ENCODE assay signal across 8 cellular contexts in genomic region chr2:96739051-96739632, GRCh38. TPM values are rescaled to one million over a fixed set of nuclear protein-coding genes. Genes with fewer than 3 reads are reported as not detected.
DNase-seq lines count a peak whose midpoint lies in the region; ATAC-seq, FAIRE-seq and TF ChIP-seq lines count a peak whose summit lies in the region.

No MANE protein-coding gene starts in this region.

- H3K9me3 ChIP-seq in Caco-2 (no peaks in the 10 kb centered on the region), PC-9 (ENCODE audit: insufficient read depth, low read depth) (no peaks in the 10 kb centered on the region), pancreas (no peaks in the 10 kb centered on the region)

- WGBS in pancreas, 2 donors, result 2 to 9% methylated on average over 4 of the region's 4 CpGs

- BruUV-seq in Caco-2 (replicated peaks; lab: Mats Ljungman, UMichigan), result TSS peak; percentile 73
- BruUV-seq in PC-9 (replicated peaks; lab: Mats Ljungman, UMichigan), result no TSS peak

- intact Hi-C loops in Caco-2 (cut with micrococcal nuclease; ENCODE audit: unreplicated experiment) (no loop called here), PC-9 (cut with micrococcal nuclease; ENCODE audit: unreplicated experiment) (no loop called here), pancreas (cut with DNase I) (no loop called here)

- H3K4me3 ChIP-seq in Caco-2 (ENCODE audit: low read depth, low read length) (peak overlapping the region; percentile 81), PC-9 (peak overlapping the region; percentile 77), pancreas (peak overlapping the region; percentile 56 to 76 (median 70))

- H3K36me3 Mint-ChIP-seq in Caco-2 (ENCODE audit: insufficient read depth, unreplicated experiment), result peaks cover 27% of the 10 kb centered on the region

- no peaks in the 10 kb centered on the region for H3K27me3 Mint-ChIP-seq in Caco-2 (ENCODE audit: insufficient read depth, unreplicated experiment)

- peaks cover 15% of the 10 kb centered on the region for H3K4me1 Mint-ChIP-seq in Caco-2 (ENCODE audit: low read depth, unreplicated experiment)

- H2AFZ ChIP-seq in PC-9, result peak overlapping the region; percentile 86

- DNase-seq in Caco-2 (no peak), PC-9 (peak in 1 of 2 experiments; percentile 10), erythroblast (lab: John Stamatoyannopoulos, UW) (peak; percentile 41 to 44), pancreas (no peak), mesenteric fat pad (ENCODE audit: low spot score) (no peak), NCI-H2227 treated with DMSO at 0.1 percent for 48 hours (lab: John Stamatoyannopoulos, UW) (no peak)
- no peak for DNase-seq in activated effector memory CD4-positive, alpha-beta T cell treated with anti-CD3 and anti-CD28 coated beads, Interleukin-2, amount 50 U/mL, for 16 hours

- H3F3A ChIP-seq in PC-9 (ENCODE audit: insufficient read depth, low read depth), result no peaks in the 10 kb centered on the region; the same call in 1 of the 2 replicates

- H3K36me3 ChIP-seq in Caco-2 (ENCODE audit: control insufficient read depth, insufficient read depth, low read length), result peaks cover 1% of the 10 kb centered on the region; the same call in 1 of the 2 replicates
- peaks cover 15% of the 10 kb centered on the region for H3K36me3 ChIP-seq in PC-9 (ENCODE audit: low read depth)
- H3K36me3 ChIP-seq in pancreas, result peaks cover 0 to 3% (median 0%) of the 10 kb centered on the region in 3 donors

- TF ChIP-seq POLR2A in erythroblast (IDR thresholded peaks at IDR 0.05; ENCODE audit: low read length), result no peak

- H3K27me3 ChIP-seq in Caco-2 (replicated peaks; ENCODE audit: control insufficient read depth, insufficient read depth, low read length) (no peaks in the 10 kb centered on the region), PC-9 (ENCODE audit: insufficient read depth, low read depth) (no peaks in the 10 kb centered on the region), pancreas (no peaks in the 10 kb centered on the region)

- CTCF ChIA-PET in Caco-2 (lab: Charles Lee), result no interaction called here
- CTCF ChIA-PET in PC-9 (lab: Charles Lee), result interaction anchor here (0.7 kb wide), 1 partner anchor 94 kb away, joined by 3 read pairs; no protein-coding TSS in a partner anchor

- ATAC-seq in pancreas, result no peak
- no peak for ATAC-seq in HG02970 (IDR thresholded peaks at IDR 0.05; ENCODE audit: low FRiP score, unreplicated experiment)

- TF ChIP-seq CTCF in Caco-2 (IDR thresholded peaks at IDR 0.05; ENCODE audit: insufficient read depth in 1 of 2, low read depth in 1 of 2, low read length in 1 of 2, severe bottlenecking in 1 of 2, unreplicated experiment in 1 of 2), result no peak
- no peak for TF ChIP-seq CTCF in PC-9 (conservative IDR thresholded peaks at IDR 0.05)
- no peak for TF ChIP-seq CTCF in pancreas (IDR thresholded peaks at IDR 0.05)

- H4K20me1 ChIP-seq in PC-9 (ENCODE audit: insufficient read depth), result no peaks in the 10 kb centered on the region

- peak overlapping the region; percentile 99 for H3K27ac Mint-ChIP-seq in Caco-2 (ENCODE audit: unreplicated experiment)

- H3K4me2 ChIP-seq in PC-9, result peak overlapping the region; percentile 89

- FAIRE-seq in pancreas (lab: Jason Lieb, UNC), result no peak

- POLR2A ChIA-PET in Caco-2 (lab: Charles Lee) (interaction anchor here (0.6 to 0.9 kb wide), 2 partner anchors 47 to 49 kb away, joined by 3 to 6 read pairs; no protein-coding TSS in a partner anchor), PC-9 (lab: Charles Lee; ENCODE audit: unreplicated experiment) (no interaction called here)

- no peaks in the 10 kb centered on the region for H3K9me3 Mint-ChIP-seq in Caco-2 (ENCODE audit: unreplicated experiment)

- no peak overlapping the region for H3K27ac ChIP-seq in PC-9
- H3K27ac ChIP-seq in pancreas, result peak overlapping the region in 2 of 4 donors; percentile 54 to 68

- no peaks in the 10 kb centered on the region for H3K9me2 ChIP-seq in PC-9 (ENCODE audit: insufficient read depth)

- H3K4me1 ChIP-seq in Caco-2 (peaks cover 6% of the 10 kb centered on the region), PC-9 (replicated peaks; ENCODE audit: insufficient read depth) (peaks cover 18% of the 10 kb centered on the region), pancreas (peaks cover 7 to 15% (median 14%) of the 10 kb centered on the region in 3 donors)

- peak overlapping the region; percentile 85 for H3K4me3 Mint-ChIP-seq in Caco-2 (ENCODE audit: unreplicated experiment)

- peaks cover 24% of the 10 kb centered on the region for H3K79me2 ChIP-seq in PC-9 (ENCODE audit: low read depth)

RNA-seq across cellular contexts. Expression of gene LMAN2L, which starts 0.7 kb away (rescaled TPM):
- total RNA-seq in Caco-2 (2022) (27.4 and 30.2 TPM in 2 replicates), PC-9 (2021) (13.2 and 15.6 TPM in 2 replicates), pancreas (10 to 100 TPM in 1 of 6 donors, 1 to 10 TPM in 5; 5.4 to 15.8 (median 6.8) TPM), mesenteric fat pad (10.2 TPM)
- polyA plus RNA-seq in pancreas, result 10 to 100 TPM in 1 of 2 donors, 1 to 10 TPM in 1; 6.8 to 12.4 TPM

RNA-seq across cellular contexts. Expression of gene CNNM4, which starts 21.6 kb away (rescaled TPM):
- total RNA-seq in Caco-2 (2022) (23.2 and 28.3 TPM in 2 replicates), PC-9 (2021) (28.2 and 31.4 TPM in 2 replicates), pancreas (1 to 10 TPM; 4.8 to 6.9 (median 5.8) TPM), mesenteric fat pad (3.7 TPM)
- 1 to 10 TPM; 3.3 to 5.6 TPM for polyA plus RNA-seq in pancreas

Comparison
In these comparisons a context has a peak if more than half of its experiments do, and no peak if none do; other contexts are left out.
1. DNase-seq: peak in erythroblast (2 of 2); none in Caco-2 (0 of 2), pancreas (0 of 6), mesenteric fat pad (single experiment), activated effector memory CD4-positive, alpha-beta T cell treated with anti-CD3 and anti-CD28 coated beads, Interleukin-2, amount 50 U/mL, for 16 hours (single experiment) and NCI-H2227 treated with DMSO at 0.1 percent for 48 hours (single experiment).
2. Peak in every context shown above with its lines, with median percentiles within 50 percentile points of each other: H3K4me3 ChIP-seq.